In genomic region chr16:29995911-29996772, GRCh38 we compare ENCODE assay signal across 1 cellular context.
TF ChIP-seq lines count a peak whose summit lies in the region.

Gene INO80E (plus strand): TSS chr16:29996241. CDS start chr16:29996311, 70 bp downstream.

TF ChIP-seq in HEK293, 187 proteins besides CTCF, POLR2A, EP300 and RAD21 (continued from another document and continues in another):
- TF ChIP-seq PBX3 (CRISPR knock-in tag; IDR thresholded peaks at IDR 0.05), result no peak; the same call in 1 of the 2 replicates
- no peak for TF ChIP-seq GLI4 (tag by site-specific recombination; IDR thresholded peaks at IDR 0.05)
- TF ChIP-seq ZNF155 (tag by site-specific recombination; IDR thresholded peaks at IDR 0.05), result no peak
- no peak for TF ChIP-seq SETDB1 (IDR thresholded peaks at IDR 0.05; ENCODE audit: insufficient read length, low read length)
- no peak; the same call in 1 of the 2 replicates for TF ChIP-seq ZBTB10 (tag by site-specific recombination; IDR thresholded peaks at IDR 0.05)
- TF ChIP-seq ZBTB1 (tag by site-specific recombination; IDR thresholded peaks at IDR 0.05), result no peak
- no peak for TF ChIP-seq MZF1 (tag by site-specific recombination; IDR thresholded peaks at IDR 0.05; ENCODE audit: borderline replicate concordance)
- no peak for TF ChIP-seq ZNF626 (tag by site-specific recombination; IDR thresholded peaks at IDR 0.05)
- peak; percentile 43; the same call in 1 of the 2 replicates for TF ChIP-seq OVOL3 (tag by site-specific recombination; IDR thresholded peaks at IDR 0.05)
- peak; percentile 4; the same call in 1 of the 2 replicates for TF ChIP-seq ZBTB44 (tag by site-specific recombination; IDR thresholded peaks at IDR 0.05)
- TF ChIP-seq ZNF280D (tag by site-specific recombination; IDR thresholded peaks at IDR 0.05), result no peak
- TF ChIP-seq ZNF701 (tag by site-specific recombination; IDR thresholded peaks at IDR 0.05), result no peak
- no peak for TF ChIP-seq ZNF830 (tag by site-specific recombination; IDR thresholded peaks at IDR 0.05; ENCODE audit: low read depth)
- TF ChIP-seq ZBTB17 (tag by site-specific recombination; IDR thresholded peaks at IDR 0.05), result peak; percentile 86
- TF ChIP-seq ZNF501 (tag by site-specific recombination; IDR thresholded peaks at IDR 0.05), result no peak
- 0 out of 2 replicates have a peak, but pooled peaks have one; percentile 6 for TF ChIP-seq ZNF391 (tag by site-specific recombination; IDR thresholded peaks at IDR 0.05; ENCODE audit: borderline replicate concordance, low read depth)
- no peak for TF ChIP-seq TRIM28 (IDR thresholded peaks at IDR 0.05; ENCODE audit: borderline replicate concordance, low read length)
- peak; percentile 48 for TF ChIP-seq EGR2 (tag by site-specific recombination; IDR thresholded peaks at IDR 0.05; ENCODE audit: low read depth)
- TF ChIP-seq ZNF837 (tag by site-specific recombination; IDR thresholded peaks at IDR 0.05), result no peak
- TF ChIP-seq ZNF221 (tag by site-specific recombination; IDR thresholded peaks at IDR 0.05; ENCODE audit: borderline replicate concordance), result 0 out of 2 replicates have a peak, but pooled peaks have one; percentile 59
- peak; percentile 94 for TF ChIP-seq ZBTB11 (tag by site-specific recombination; conservative IDR thresholded peaks at IDR 0.05; ENCODE audit: low read depth)
- 0 out of 2 replicates have a peak, but pooled peaks have one; percentile 46 for TF ChIP-seq ZNF600 (tag by site-specific recombination; IDR thresholded peaks at IDR 0.05)
- peak; percentile 87; the same call in 1 of the 2 replicates for TF ChIP-seq ZNF561 (tag by site-specific recombination; IDR thresholded peaks at IDR 0.05; ENCODE audit: borderline replicate concordance)
- TF ChIP-seq ZNF132 (tag by site-specific recombination; IDR thresholded peaks at IDR 0.05; ENCODE audit: borderline replicate concordance), result no peak
- no peak; the same call in 1 of the 2 replicates for TF ChIP-seq KLF17 (tag by site-specific recombination; IDR thresholded peaks at IDR 0.05)
- no peak; the same call in 1 of the 2 replicates for TF ChIP-seq ZFP69B (tag by site-specific recombination; IDR thresholded peaks at IDR 0.05)
- TF ChIP-seq ZNF777 (tag by site-specific recombination; IDR thresholded peaks at IDR 0.05; ENCODE audit: borderline replicate concordance), result no peak
- TF ChIP-seq ZNF747 (tag by site-specific recombination; IDR thresholded peaks at IDR 0.05), result no peak
- no peak for TF ChIP-seq ZNF214 (tag by site-specific recombination; IDR thresholded peaks at IDR 0.05; ENCODE audit: borderline replicate concordance)
- TF ChIP-seq ZNF350 (tag by site-specific recombination; IDR thresholded peaks at IDR 0.05), result no peak
- peak; percentile 20; the same call in 1 of the 2 replicates for TF ChIP-seq ZSCAN23 (tag by site-specific recombination; IDR thresholded peaks at IDR 0.05)
- TF ChIP-seq ZFP41 (tag by site-specific recombination; IDR thresholded peaks at IDR 0.05; ENCODE audit: borderline replicate concordance), result no peak
- no peak for TF ChIP-seq ZNF112 (tag by site-specific recombination; IDR thresholded peaks at IDR 0.05)
- 0 out of 2 replicates have a peak, but pooled peaks have one; percentile 32 for TF ChIP-seq ZNF16 (tag by site-specific recombination; IDR thresholded peaks at IDR 0.05; ENCODE audit: low read depth)
- TF ChIP-seq PRDM10 (tag by site-specific recombination; IDR thresholded peaks at IDR 0.05), result peak; percentile 77
- TF ChIP-seq ZNF2 (tag by site-specific recombination; IDR thresholded peaks at IDR 0.05), result 0 out of 2 replicates have a peak, but pooled peaks have one; percentile 35
- no peak for TF ChIP-seq ZNF514 (tag by site-specific recombination; IDR thresholded peaks at IDR 0.05)
- no peak for TF ChIP-seq ZNF768 (tag by site-specific recombination; IDR thresholded peaks at IDR 0.05)
- peak; percentile 76; the same call in 1 of the 2 replicates for TF ChIP-seq KLF10 (tag by site-specific recombination; IDR thresholded peaks at IDR 0.05)
- TF ChIP-seq ZNF274 (IDR thresholded peaks at IDR 0.05; ENCODE audit: low read length), result no peak
- no peak for TF ChIP-seq ZNF274 (tag by site-specific recombination; IDR thresholded peaks at IDR 0.05; ENCODE audit: borderline replicate concordance)
- 0 out of 2 replicates have a peak, but pooled peaks have one; percentile 3 for TF ChIP-seq IKZF3 (tag by site-specific recombination; IDR thresholded peaks at IDR 0.05)
- no peak for TF ChIP-seq ZNF302 (tag by site-specific recombination; IDR thresholded peaks at IDR 0.05; ENCODE audit: low read depth)
- TF ChIP-seq ZBTB48 (tag by site-specific recombination; IDR thresholded peaks at IDR 0.05), result no peak
- TF ChIP-seq ZNF624 (tag by site-specific recombination; IDR thresholded peaks at IDR 0.05), result no peak
- TF ChIP-seq ZNF521 (tag by site-specific recombination; IDR thresholded peaks at IDR 0.05), result no peak
- no peak for TF ChIP-seq ZNF677 (tag by site-specific recombination; IDR thresholded peaks at IDR 0.05)
- no peak for TF ChIP-seq ZNF404 (tag by site-specific recombination; IDR thresholded peaks at IDR 0.05)
- no peak for TF ChIP-seq ZNF473 (tag by site-specific recombination; IDR thresholded peaks at IDR 0.05)
- TF ChIP-seq ZNF585B (tag by site-specific recombination; IDR thresholded peaks at IDR 0.05), result no peak
- no peak for TF ChIP-seq ZNF558 (tag by site-specific recombination; IDR thresholded peaks at IDR 0.05)
